Comparison of ENCODE assay signal across 9 cellular contexts in genomic region chr16:28823291-28823718, GRCh38. TPM values are rescaled to one million over a fixed set of nuclear protein-coding genes. Genes with fewer than 3 reads are reported as not detected.
DNase-seq lines count a peak whose midpoint lies in the region; ATAC-seq and TF ChIP-seq lines count a peak whose summit lies in the region.
"Had no signal": no experiment of that assay in that cellular context is flagged by ENCODE, and none has a peak within 500 bp of the region (broad histone marks: within the 10 kb centered on the region; RNA-seq: fewer than 3 reads in every experiment).

No MANE protein-coding gene starts in this region.

- H3K36me3 ChIP-seq in cardiac muscle cell: peaks cover 27% of the 10 kb centered on the region

- DNase-seq in WTC11 (ENCODE audit: low spot score) (peak; percentile 32), cardiac muscle cell (ENCODE audit: low read depth in 1 of 2, low spot score in 1 of 2) (peak in 1 of 2 donors; percentile 60), skeletal muscle cell (ENCODE audit: low read depth) (no peak), cortex of kidney (lab: John Stamatoyannopoulos, UW) (no peak)
- DNase-seq in stimulated activated CD4-positive, alpha-beta T cell treated with anti-CD3 and anti-CD28 coated beads, Interleukin-4, amount 100 ng/mL, for 24 hours: no peak
- no peak for DNase-seq in central memory CD4-positive, alpha-beta T cell

- no peaks in the 10 kb centered on the region for H3K9me3 ChIP-seq in cardiac muscle cell (ENCODE audit: low read depth)

- POLR2A ChIA-PET in WTC11 (lab: Charles Lee): interaction anchor here (0.6 to 1.0 kb wide), 3 partner anchors 22 to 42 kb away, joined by 3 to 5 read pairs (median 3); partner anchors contain the start of gene TUFM

- H3K27ac Mint-ChIP-seq in WTC11: no peak overlapping the region

- no peaks in the 10 kb centered on the region for H3K27me3 ChIP-seq in cardiac muscle cell

- peaks cover 10% of the 10 kb centered on the region for H3K4me1 ChIP-seq in cardiac muscle cell (ENCODE audit: low read depth)

- H3K4me1 Mint-ChIP-seq in WTC11: peaks cover 31% of the 10 kb centered on the region

- ATAC-seq in HG02610 (IDR thresholded peaks at IDR 0.05; ENCODE audit: unreplicated experiment) (peak; percentile 4), WTC11 (no peak)

- H3K4me3 ChIP-seq in GM08714 (ENCODE audit: low read length) (peak overlapping the region; percentile 97), cardiac muscle cell (peak overlapping the region; percentile 97), skeletal muscle cell (ENCODE audit: low read depth, low read length) (peak overlapping the region; percentile 90)

- H3K4me3 Mint-ChIP-seq in WTC11: peak overlapping the region; percentile 74

- peaks cover 45% of the 10 kb centered on the region for H3K36me3 Mint-ChIP-seq in WTC11

- no peaks in the 10 kb centered on the region for H3K9me3 Mint-ChIP-seq in WTC11

- H3K27ac ChIP-seq in cardiac muscle cell: peak overlapping the region; percentile 99

- CTCF ChIA-PET in WTC11 (lab: Charles Lee): interaction anchor here (0.8 to 2.1 kb wide), 3 partner anchors 23 to 325 kb away, joined by 3 to 8 read pairs (median 6); no protein-coding TSS in a partner anchor

- no peak for TF ChIP-seq CTCF in WTC11 (IDR thresholded peaks at IDR 0.05)
- TF ChIP-seq CTCF in cardiac muscle cell (IDR thresholded peaks at IDR 0.05; ENCODE audit: low read depth, low read length): no peak

- no peaks in the 10 kb centered on the region for H3K27me3 Mint-ChIP-seq in WTC11 (ENCODE audit: low read depth)

TF ChIP-seq in WTC11, 78 proteins besides CTCF, POLR2A, EP300 and RAD21 (continues in another document):
- TF ChIP-seq SMAD4 (CRISPR knock-in tag; IDR thresholded peaks at IDR 0.05): no peak
- TF ChIP-seq ZNF232 (CRISPR knock-in tag; IDR thresholded peaks at IDR 0.05): no peak
- TF ChIP-seq ELF4 (CRISPR knock-in tag; IDR thresholded peaks at IDR 0.05; ENCODE audit: low read depth): 0 out of 2 replicates have a peak, but pooled peaks have one; percentile 88
- TF ChIP-seq ZNF317 (CRISPR knock-in tag; IDR thresholded peaks at IDR 0.05; ENCODE audit: borderline replicate concordance, low read depth): 0 out of 2 replicates have a peak, but pooled peaks have one; percentile 28
- TF ChIP-seq ZNF281 (CRISPR knock-in tag; IDR thresholded peaks at IDR 0.05): no peak
- TF ChIP-seq MLX (CRISPR knock-in tag; IDR thresholded peaks at IDR 0.05): no peak
- no peak for TF ChIP-seq GABPB1 (CRISPR knock-in tag; IDR thresholded peaks at IDR 0.05)
- TF ChIP-seq ZNF263 (CRISPR knock-in tag; IDR thresholded peaks at IDR 0.05; ENCODE audit: low read depth): no peak; the same call in none of the 2 replicates
- TF ChIP-seq FOXJ3 (CRISPR knock-in tag; IDR thresholded peaks at IDR 0.05; ENCODE audit: borderline replicate concordance): no peak
- no peak for TF ChIP-seq NR2C2 (CRISPR knock-in tag; IDR thresholded peaks at IDR 0.05)
- TF ChIP-seq MYBL2 (CRISPR knock-in tag; IDR thresholded peaks at IDR 0.05): no peak
- TF ChIP-seq STAT6 (CRISPR knock-in tag; conservative IDR thresholded peaks at IDR 0.05; ENCODE audit: low read depth): no peak
- no peak for TF ChIP-seq E2F1 (CRISPR knock-in tag; IDR thresholded peaks at IDR 0.05)
- TF ChIP-seq PRRX2 (CRISPR knock-in tag; IDR thresholded peaks at IDR 0.05): no peak
- TF ChIP-seq JAZF1 (CRISPR knock-in tag; IDR thresholded peaks at IDR 0.05): no peak
- peak; percentile 60; the same call in 1 of the 2 replicates for TF ChIP-seq TP53 (CRISPR knock-in tag; IDR thresholded peaks at IDR 0.05)
- no peak for TF ChIP-seq SMAD3 (CRISPR knock-in tag; IDR thresholded peaks at IDR 0.05; ENCODE audit: borderline replicate concordance)
- TF ChIP-seq ZNF423 (CRISPR knock-in tag; IDR thresholded peaks at IDR 0.05): no peak
- no peak for TF ChIP-seq JUN (CRISPR knock-in tag; IDR thresholded peaks at IDR 0.05)
- TF ChIP-seq FOXK1 (CRISPR knock-in tag; IDR thresholded peaks at IDR 0.05): no peak
- no peak for TF ChIP-seq GRHL2 (CRISPR knock-in tag; IDR thresholded peaks at IDR 0.05; ENCODE audit: insufficient replicate concordance, severe bottlenecking)
- TF ChIP-seq FOXP4 (CRISPR knock-in tag; IDR thresholded peaks at IDR 0.05): peak; percentile 68
- TF ChIP-seq ZNF138 (CRISPR knock-in tag; conservative IDR thresholded peaks at IDR 0.05): no peak
- no peak for TF ChIP-seq OVOL2 (CRISPR knock-in tag; IDR thresholded peaks at IDR 0.05; ENCODE audit: borderline replicate concordance)
- TF ChIP-seq SP1 (CRISPR knock-in tag; conservative IDR thresholded peaks at IDR 0.05): no peak

RNA-seq across cellular contexts. Expression of gene ATXN2L, which starts 0.5 kb away (rescaled TPM):
- total RNA-seq in WTC11 (2021): 210 to 243 TPM (median 225 TPM) in 3 replicates
- 70.9 and 81.2 TPM in 2 replicates for total RNA-seq in cardiac muscle cell
- polyA plus RNA-seq in cardiac muscle cell: 116 and 129 TPM in 2 replicates

RNA-seq across cellular contexts. Expression of gene TUFM, which starts 22.8 kb away (rescaled TPM):
- total RNA-seq in WTC11 (2021) (233 to 296 TPM (median 252 TPM) in 3 replicates), cardiac muscle cell (220 and 225 TPM in 2 replicates)
- polyA plus RNA-seq in cardiac muscle cell: 305 and 359 TPM in 2 replicates

RNA-seq across cellular contexts. Expression of gene SH2B1, which starts 40.3 kb away (rescaled TPM):
- total RNA-seq in WTC11 (2021) (51.6 to 55.3 TPM (median 53.1 TPM) in 3 replicates), cardiac muscle cell (79.5 and 92.0 TPM in 2 replicates)
- 37.7 and 41.1 TPM in 2 replicates for polyA plus RNA-seq in cardiac muscle cell

RNA-seq across cellular contexts. Expression of gene ATP2A1, which starts 55.0 kb away (rescaled TPM):
- total RNA-seq in WTC11 (2021) (4.7 to 6.4 TPM (median 5.6 TPM) in 3 replicates), cardiac muscle cell (2.6 and 2.7 TPM in 2 replicates)
- polyA plus RNA-seq in cardiac muscle cell: 2.6 and 5.0 TPM in 2 replicates
- total RNA-seq: RPMI7951 had no signal
